1 cellular context compared by ENCODE assay signal in genomic region chr21:37001446-37001845, GRCh38.
TF ChIP-seq lines count a peak whose summit lies in the region.

No MANE protein-coding gene starts in this region.

TF ChIP-seq in SK-N-SH, 30 proteins besides CTCF, POLR2A, EP300 and RAD21 (continued from another document):
- TF ChIP-seq REST (IDR thresholded peaks at IDR 0.05; ENCODE audit: low read depth, low read length) (no peak), SIN3A (IDR thresholded peaks at IDR 0.05; ENCODE audit: borderline replicate concordance, low read depth, low read length) (no peak), FOXJ3 (CRISPR knock-in tag; IDR thresholded peaks at IDR 0.05) (no peak), RCOR1 (IDR thresholded peaks at IDR 0.05; ENCODE audit: low read length) (no peak)
